8 cellular contexts compared by ENCODE assay signal in the genomic region with DNA sequence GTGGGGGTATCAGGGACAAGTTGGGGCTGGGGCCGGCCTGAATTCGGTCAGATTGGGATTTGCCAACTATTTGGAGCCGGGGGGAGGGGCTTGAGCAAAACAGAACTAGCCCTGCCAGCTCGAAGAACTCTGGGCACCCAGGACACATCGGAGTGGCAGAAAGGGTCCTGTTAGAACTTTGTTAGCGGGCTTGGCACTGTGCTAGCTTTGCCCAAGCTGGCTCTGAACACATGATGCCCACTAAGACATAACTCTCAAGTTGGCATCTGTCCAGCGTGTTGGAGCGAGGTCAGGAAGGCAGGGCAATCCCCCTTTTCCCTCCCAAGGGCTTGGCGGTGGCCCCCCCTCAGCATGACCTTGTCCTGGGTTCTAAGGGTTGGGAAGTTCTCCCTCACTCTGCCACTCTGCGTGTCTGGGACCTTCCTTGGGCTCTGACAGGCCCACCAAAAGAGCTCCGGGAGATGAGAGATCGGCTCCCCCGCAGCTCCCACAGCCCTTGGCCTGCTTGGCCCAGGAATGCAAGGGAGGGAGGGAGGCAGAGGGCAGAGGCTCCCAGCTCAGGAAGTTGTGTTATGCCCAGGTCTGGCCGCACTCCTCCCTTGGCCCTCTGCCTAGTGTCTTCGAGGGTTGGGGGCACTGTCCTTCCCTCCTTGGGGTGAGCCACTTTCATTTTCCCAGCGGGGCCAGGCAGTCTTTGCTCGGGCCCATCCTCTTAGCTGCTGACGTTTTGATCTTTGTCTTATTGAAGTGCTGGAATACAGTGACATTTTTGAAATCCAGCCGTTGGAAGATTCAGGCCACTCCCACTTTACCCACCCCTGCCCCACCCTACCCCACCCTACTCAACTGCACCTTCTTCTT. TPM values are rescaled to one million over a fixed set of nuclear protein-coding genes. Genes with fewer than 3 reads are reported as not detected.
DNase-seq lines count a peak whose midpoint lies in the region; ATAC-seq and TF ChIP-seq lines count a peak whose summit lies in the region.

No MANE protein-coding gene starts in this region.

- no peak for DNase-seq in activated naive CD4-positive, alpha-beta T cell treated with anti-CD3 and anti-CD28 coated beads, Interleukin-2, amount 10 ng/mL, durations not matched to agents 7 days and 5 days
- DNase-seq in activated naive CD4-positive, alpha-beta T cell treated with Interleukin-2 at 50 U/mL for 16 hours: no peak
- DNase-seq in endothelial cell (ENCODE audit: low spot score) (peak; percentile 43), mesothelial cell of epicardium (ENCODE audit: low spot score in 2 of 2, unreplicated experiment in 2 of 2) (peak in 1 of 2 experiments; percentile 64), ureter (ENCODE audit: low spot score) (peak; percentile 71), NCI-H2081 (lab: John Stamatoyannopoulos, UW) (no peak)
- no peak for DNase-seq in activated CD4-positive, alpha-beta T cell treated with anti-CD3 and anti-CD28 coated beads, Interleukin-2, amount 50 U/mL, for 1 hour

- CTCF ChIA-PET in activated naive CD4-positive, alpha-beta T cell treated with anti-CD3 and anti-CD28 coated beads, Interleukin-2, amount 10 ng/mL, durations not matched to agents 7 days and 5 days (lab: Charles Lee): interaction anchor here (0.7 to 2.4 kb wide), 7 partner anchors 10 to 43 kb away, joined by 3 to 12 read pairs (median 4); no protein-coding TSS in a partner anchor

- H3K9me3 Mint-ChIP-seq in activated naive CD4-positive, alpha-beta T cell treated with anti-CD3 and anti-CD28 coated beads, Interleukin-2, amount 10 ng/mL, durations not matched to agents 7 days and 5 days: no peaks in the 10 kb centered on the region
- no peaks in the 10 kb centered on the region for H3K9me3 Mint-ChIP-seq in endothelial cell (ENCODE audit: unreplicated experiment)
- no peaks in the 10 kb centered on the region for H3K9me3 Mint-ChIP-seq in mesothelial cell of epicardium

- H3K27ac Mint-ChIP-seq in activated naive CD4-positive, alpha-beta T cell treated with anti-CD3 and anti-CD28 coated beads, Interleukin-2, amount 10 ng/mL, durations not matched to agents 7 days and 5 days: no peak overlapping the region
- H3K27ac Mint-ChIP-seq in endothelial cell (ENCODE audit: unreplicated experiment) (peak overlapping the region; percentile 5), mesothelial cell of epicardium (peak overlapping the region; percentile 90)

- H3K4me1 Mint-ChIP-seq in activated naive CD4-positive, alpha-beta T cell treated with anti-CD3 and anti-CD28 coated beads, Interleukin-2, amount 10 ng/mL, durations not matched to agents 7 days and 5 days: peaks cover 36% of the 10 kb centered on the region
- H3K4me1 Mint-ChIP-seq in endothelial cell (ENCODE audit: unreplicated experiment) (peaks cover 14% of the 10 kb centered on the region), mesothelial cell of epicardium (peaks cover 51% of the 10 kb centered on the region)

- peaks cover 95% of the 10 kb centered on the region for H3K27me3 Mint-ChIP-seq in activated naive CD4-positive, alpha-beta T cell treated with anti-CD3 and anti-CD28 coated beads, Interleukin-2, amount 10 ng/mL, durations not matched to agents 7 days and 5 days
- H3K27me3 Mint-ChIP-seq in endothelial cell (ENCODE audit: unreplicated experiment): peaks cover 18% of the 10 kb centered on the region
- peaks cover 2% of the 10 kb centered on the region for H3K27me3 Mint-ChIP-seq in mesothelial cell of epicardium (ENCODE audit: low read depth)

- ATAC-seq in SK-N-SH treated with all-trans-retinoic acid at 6 μM for 48 hours: peak; percentile 6

- peaks cover 1% of the 10 kb centered on the region for H3K36me3 Mint-ChIP-seq in activated naive CD4-positive, alpha-beta T cell treated with anti-CD3 and anti-CD28 coated beads, Interleukin-2, amount 10 ng/mL, durations not matched to agents 7 days and 5 days
- H3K36me3 Mint-ChIP-seq in endothelial cell (ENCODE audit: low read depth, unreplicated experiment) (no peaks in the 10 kb centered on the region), mesothelial cell of epicardium (peaks cover 4% of the 10 kb centered on the region)

- H3K4me3 Mint-ChIP-seq in activated naive CD4-positive, alpha-beta T cell treated with anti-CD3 and anti-CD28 coated beads, Interleukin-2, amount 10 ng/mL, durations not matched to agents 7 days and 5 days: peak overlapping the region; percentile 76
- peak overlapping the region; percentile 88 for H3K4me3 Mint-ChIP-seq in endothelial cell (ENCODE audit: unreplicated experiment)
- peak overlapping the region; percentile 86 for H3K4me3 Mint-ChIP-seq in mesothelial cell of epicardium

- TF ChIP-seq CTCF in endothelial cell (IDR thresholded peaks at IDR 0.05; ENCODE audit: unreplicated experiment): no peak
- no peak for TF ChIP-seq CTCF in mesothelial cell of epicardium (IDR thresholded peaks at IDR 0.05; ENCODE audit: unreplicated experiment)

TF ChIP-seq in SK-N-SH treated with all-trans-retinoic acid at 6 μM for 48 hours, 23 proteins besides CTCF, POLR2A, EP300 and RAD21:
- TF ChIP-seq ZC3H10 (CRISPR knock-in tag; IDR thresholded peaks at IDR 0.05) (0 out of 2 replicates have a peak, but pooled peaks have one; percentile 37), CSRNP3 (CRISPR knock-in tag; IDR thresholded peaks at IDR 0.05) (no peak)
- TF ChIP-seq, protein P1, sequence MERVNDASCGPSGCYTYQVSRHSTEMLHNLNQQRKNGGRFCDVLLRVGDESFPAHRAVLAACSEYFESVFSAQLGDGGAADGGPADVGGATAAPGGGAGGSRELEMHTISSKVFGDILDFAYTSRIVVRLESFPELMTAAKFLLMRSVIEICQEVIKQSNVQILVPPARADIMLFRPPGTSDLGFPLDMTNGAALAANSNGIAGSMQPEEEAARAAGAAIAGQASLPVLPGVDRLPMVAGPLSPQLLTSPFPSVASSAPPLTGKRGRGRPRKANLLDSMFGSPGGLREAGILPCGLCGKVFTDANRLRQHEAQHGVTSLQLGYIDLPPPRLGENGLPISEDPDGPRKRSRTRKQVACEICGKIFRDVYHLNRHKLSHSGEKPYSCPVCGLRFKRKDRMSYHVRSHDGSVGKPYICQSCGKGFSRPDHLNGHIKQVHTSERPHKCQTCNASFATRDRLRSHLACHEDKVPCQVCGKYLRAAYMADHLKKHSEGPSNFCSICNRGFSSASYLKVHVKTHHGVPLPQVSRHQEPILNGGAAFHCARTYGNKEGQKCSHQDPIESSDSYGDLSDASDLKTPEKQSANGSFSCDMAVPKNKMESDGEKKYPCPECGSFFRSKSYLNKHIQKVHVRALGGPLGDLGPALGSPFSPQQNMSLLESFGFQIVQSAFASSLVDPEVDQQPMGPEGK (CRISPR knock-in tag; IDR thresholded peaks at IDR 0.05; ENCODE audit: borderline replicate concordance): peak; percentile 66; the same call in 1 of the 2 replicates

RNA-seq across cellular contexts. Expression of gene LMNA, which starts 1.2 kb away (rescaled TPM):
- total RNA-seq in endothelial cell (ENCODE audit: unreplicated experiment) (35.8 TPM), mesothelial cell of epicardium (91.7 to 96.9 TPM (median 92.4 TPM) in 3 replicates), ureter (444 TPM)

RNA-seq across cellular contexts. Expression of gene MEX3A, which starts 33.5 kb away (rescaled TPM):
- total RNA-seq in endothelial cell (ENCODE audit: unreplicated experiment): 63.9 TPM
- total RNA-seq in mesothelial cell of epicardium: 107 to 112 TPM (median 112 TPM) in 3 replicates
- 1.2 TPM for total RNA-seq in ureter

RNA-seq across cellular contexts. Expression of gene SEMA4A, which starts 37.6 kb away (rescaled TPM):
- 2.2 TPM for total RNA-seq in endothelial cell (ENCODE audit: unreplicated experiment)
- total RNA-seq in mesothelial cell of epicardium: 18.7 to 21.0 TPM (median 19.8 TPM) in 3 replicates
- 49.3 TPM for total RNA-seq in ureter

RNA-seq across cellular contexts. Expression of gene RAB25, which starts 54.8 kb away (rescaled TPM):
- total RNA-seq in endothelial cell (ENCODE audit: unreplicated experiment) (1.6 TPM), mesothelial cell of epicardium (51.1 to 52.6 TPM (median 51.2 TPM) in 3 replicates), ureter (182 TPM)

Comparison
In these comparisons a context has a peak if more than half of its experiments do, and no peak if none do; other contexts are left out.
1. DNase-seq: peak in endothelial cell (single experiment) and ureter (single experiment); none in activated naive CD4-positive, alpha-beta T cell treated with anti-CD3 and anti-CD28 coated beads, Interleukin-2, amount 10 ng/mL, durations not matched to agents 7 days and 5 days (single experiment), activated naive CD4-positive, alpha-beta T cell treated with Interleukin-2 at 50 U/mL for 16 hours (single experiment), NCI-H2081 (0 of 2) and activated CD4-positive, alpha-beta T cell treated with anti-CD3 and anti-CD28 coated beads, Interleukin-2, amount 50 U/mL, for 1 hour (single experiment).
2. RNA of gene MEX3A, which starts 33.5 kb away (total RNA-seq): 107 to 112 TPM in mesothelial cell of epicardium and 63.9 TPM in endothelial cell (single experiment); 1.2 TPM in ureter (single experiment); every median in the first group is over 10 times any median in the second.
3. Peak in every context shown above with its lines, with median percentiles within 50 percentile points of each other: H3K4me3 Mint-ChIP-seq.